ENCODE assay signal across 2 cellular contexts in genomic region chr10:43785252-43785651, GRCh38.
TF ChIP-seq lines count a peak whose summit lies in the region.

No MANE protein-coding gene starts in this region.

TF ChIP-seq in IMR-90, 13 proteins besides CTCF, POLR2A, EP300 and RAD21:
- no peak for TF ChIP-seq RFX5 (IDR thresholded peaks at IDR 0.05; ENCODE audit: low read depth, low read length)
- no peak for TF ChIP-seq FOS (IDR thresholded peaks at IDR 0.05; ENCODE audit: low read depth, low read length)
- TF ChIP-seq MAZ (IDR thresholded peaks at IDR 0.05; ENCODE audit: borderline replicate concordance, low read depth, low read length): no peak
- no peak for TF ChIP-seq NFE2L2 (IDR thresholded peaks at IDR 0.05; ENCODE audit: low read depth, low read length)
- no peak for TF ChIP-seq MXI1 (IDR thresholded peaks at IDR 0.05; ENCODE audit: borderline replicate concordance, low read depth, low read length)

TF ChIP-seq in GM12878, 131 proteins besides CTCF, POLR2A, EP300 and RAD21:
- TF ChIP-seq JUND (IDR thresholded peaks at IDR 0.05; ENCODE audit: low read depth, low read length): no peak
- no peak for TF ChIP-seq ZNF687 (IDR thresholded peaks at IDR 0.05)
- TF ChIP-seq STAT1 (conservative IDR thresholded peaks at IDR 0.05): no peak
- TF ChIP-seq POU2F2 (IDR thresholded peaks at IDR 0.05; ENCODE audit: borderline replicate concordance, low read depth, low read length): no peak
- no peak for TF ChIP-seq RUNX3 (IDR thresholded peaks at IDR 0.05; ENCODE audit: low read length)
- TF ChIP-seq NFIC (IDR thresholded peaks at IDR 0.05; ENCODE audit: low read depth, low read length): no peak
- no peak for TF ChIP-seq SP1 (IDR thresholded peaks at IDR 0.05; ENCODE audit: low read depth, low read length)
- TF ChIP-seq PKNOX1 (IDR thresholded peaks at IDR 0.05): no peak
- no peak for TF ChIP-seq FOS (IDR thresholded peaks at IDR 0.05; ENCODE audit: borderline replicate concordance, extremely low read depth, insufficient read length)
- TF ChIP-seq RCOR1 (conservative IDR thresholded peaks at IDR 0.05; ENCODE audit: low read depth, low read length): no peak
- no peak for TF ChIP-seq CUX1 (IDR thresholded peaks at IDR 0.05; ENCODE audit: insufficient replicate concordance, low read depth, low read length)
- TF ChIP-seq E2F8 (IDR thresholded peaks at IDR 0.05; ENCODE audit: low read depth, partially characterized antibody): no peak
- TF ChIP-seq NR2F1 (conservative IDR thresholded peaks at IDR 0.05): no peak
- no peak for TF ChIP-seq ATF2 (IDR thresholded peaks at IDR 0.05; ENCODE audit: low read length)
- no peak for TF ChIP-seq FOXK2 (IDR thresholded peaks at IDR 0.05)
- TF ChIP-seq IRF4 (IDR thresholded peaks at IDR 0.05; ENCODE audit: low read depth, low read length): no peak
